Comparison of ENCODE assay signal across 14 cellular contexts in genomic region chr13:43154839-43155238, GRCh38.
DNase-seq lines count a peak whose midpoint lies in the region; ATAC-seq, FAIRE-seq and TF ChIP-seq lines count a peak whose summit lies in the region.
"Had no signal": no experiment of that assay in that cellular context is flagged by ENCODE, and none has a peak within 500 bp of the region (broad histone marks: within the 10 kb centered on the region; RNA-seq: fewer than 3 reads in every experiment).

No MANE protein-coding gene starts in this region.

- no peak for FAIRE-seq in frontal cortex (lab: Jason Lieb, UNC)
- FAIRE-seq: A549 had no signal

- H3K4me1 ChIP-seq in PC-3 (ENCODE audit: insufficient read depth, low read length) (peaks cover 29% of the 10 kb centered on the region), SJSA1 (replicated peaks) (peaks cover 20% of the 10 kb centered on the region), mesendoderm (ENCODE audit: control insufficient read depth, low read depth, low read length) (peaks cover 11% of the 10 kb centered on the region), smooth muscle cell (ENCODE audit: low read depth) (peaks cover 4% of the 10 kb centered on the region)

- H3K18ac ChIP-seq in mesendoderm (ENCODE audit: low read length): no peak overlapping the region

- no peak overlapping the region for H2BK5ac ChIP-seq in mesendoderm (ENCODE audit: low read length)

- H2AFZ ChIP-seq in PC-3 (ENCODE audit: low read length) (no peak overlapping the region), smooth muscle cell (ENCODE audit: low read depth) (no peak overlapping the region)

- H4K8ac ChIP-seq in mesendoderm (ENCODE audit: low read depth, low read length): no peak overlapping the region

- H3F3A ChIP-seq in PC-3 (ENCODE audit: low read length, unreplicated experiment) (no peaks in the 10 kb centered on the region), smooth muscle cell (ENCODE audit: low read depth) (no peaks in the 10 kb centered on the region)

- H4K5ac ChIP-seq in mesendoderm (ENCODE audit: low read length): no peak overlapping the region

- no peak for ATAC-seq in PC-3
- ATAC-seq in GM19035 (IDR thresholded peaks at IDR 0.05; ENCODE audit: unreplicated experiment): no peak
- ATAC-seq: A549 had no signal

- intact Hi-C loops in PC-3 (cut with micrococcal nuclease): loop anchor here (10.0 kb wide), 1 partner anchor 150 kb away; no protein-coding TSS in a partner anchor

- H3K4ac ChIP-seq in mesendoderm (ENCODE audit: low read depth, low read length): no peak overlapping the region

- DNase-seq in PC-3 (no peak), SJSA1 (ENCODE audit: low read depth in 1 of 2, low spot score in 2 of 2) (no peak), mesendoderm (peak; percentile 92), smooth muscle cell (lab: John Stamatoyannopoulos, UW; ENCODE audit: unreplicated experiment) (no peak), frontal cortex (ENCODE audit: low spot score in 2 of 2) (no peak), HEK293T (ENCODE audit: extremely low spot score) (no peak)
- DNase-seq: BE2C; CD4-positive, alpha-beta memory T cell; DMS53; GF-D8; HCEC 1CT had no signal

- TF ChIP-seq CTCF in PC-3 (conservative IDR thresholded peaks at IDR 0.05; ENCODE audit: low read depth, low read length) (no peak), smooth muscle cell (IDR thresholded peaks at IDR 0.05; ENCODE audit: borderline replicate concordance, insufficient read depth, poor library complexity, severe bottlenecking) (no peak)

- H3K9me3 ChIP-seq in PC-3 (ENCODE audit: low read length) (no peaks in the 10 kb centered on the region), SJSA1 (replicated peaks) (no peaks in the 10 kb centered on the region), smooth muscle cell (replicated peaks; ENCODE audit: low read depth) (no peaks in the 10 kb centered on the region)
- H3K9me3 ChIP-seq: A549, BE2C had no signal

- H3K27ac ChIP-seq in PC-3 (ENCODE audit: low read length) (peak overlapping the region; percentile 82; the same call in 1 of the 2 replicates), SJSA1 (peak overlapping the region; percentile 86), mesendoderm (ENCODE audit: low read depth, low read length) (no peak overlapping the region), smooth muscle cell (ENCODE audit: low read depth) (no peak overlapping the region)
- H3K27ac ChIP-seq: C4-2B had no signal

- no peaks in the 10 kb centered on the region for H3K27me3 ChIP-seq in PC-3 (ENCODE audit: low read length)
- no peaks in the 10 kb centered on the region for H3K27me3 ChIP-seq in SJSA1 (replicated peaks)
- no peaks in the 10 kb centered on the region for H3K27me3 ChIP-seq in mesendoderm (ENCODE audit: insufficient read depth, low read length, poor library complexity)
- no peaks in the 10 kb centered on the region for H3K27me3 ChIP-seq in smooth muscle cell (ENCODE audit: low read depth)
- H3K27me3 ChIP-seq: BE2C had no signal

- no peak overlapping the region for H2BK15ac ChIP-seq in mesendoderm (replicated peaks; ENCODE audit: low read depth)

- no peaks in the 10 kb centered on the region for H3K36me3 ChIP-seq in PC-3 (ENCODE audit: low read depth, low read length)
- H3K36me3 ChIP-seq in SJSA1: no peaks in the 10 kb centered on the region
- H3K36me3 ChIP-seq in mesendoderm (ENCODE audit: control insufficient read depth, insufficient read depth, low read length): no peaks in the 10 kb centered on the region
- H3K36me3 ChIP-seq in smooth muscle cell (ENCODE audit: low read depth): no peaks in the 10 kb centered on the region
- H3K36me3 ChIP-seq: BE2C had no signal

- H3K4me2 ChIP-seq in PC-3 (ENCODE audit: low read length): no peak overlapping the region
- no peak overlapping the region for H3K4me2 ChIP-seq in mesendoderm (ENCODE audit: low read length)
- peak overlapping the region; percentile 75 for H3K4me2 ChIP-seq in smooth muscle cell

- no peaks in the 10 kb centered on the region for H3K79me1 ChIP-seq in mesendoderm (ENCODE audit: low read length)

- POLR2A ChIA-PET in PC-3 (lab: Charles Lee; ENCODE audit: unreplicated experiment): no interaction called here
- POLR2A ChIA-PET in HEK293T (lab: Yijun Ruan, JAX): no interaction called here

- H4K20me1 ChIP-seq in PC-3 (ENCODE audit: low read length) (no peaks in the 10 kb centered on the region), smooth muscle cell (ENCODE audit: low read depth) (no peaks in the 10 kb centered on the region)

- no peaks in the 10 kb centered on the region for H3K9me2 ChIP-seq in PC-3 (replicated peaks; ENCODE audit: low read length)

- no peak overlapping the region for H3K4me3 ChIP-seq in PC-3 (ENCODE audit: low read length)
- H3K4me3 ChIP-seq in SJSA1: no peak overlapping the region
- no peak overlapping the region for H3K4me3 ChIP-seq in mesendoderm (ENCODE audit: low read length)
- no peak overlapping the region for H3K4me3 ChIP-seq in smooth muscle cell
- H3K4me3 ChIP-seq: A549 had no signal

- H3K79me2 ChIP-seq in PC-3 (ENCODE audit: low read length) (no peaks in the 10 kb centered on the region), mesendoderm (ENCODE audit: control insufficient read depth, insufficient read depth, low read length) (no peaks in the 10 kb centered on the region), smooth muscle cell (ENCODE audit: low read depth) (no peaks in the 10 kb centered on the region)

- H3K23ac ChIP-seq in mesendoderm (ENCODE audit: low read length): no peak overlapping the region

- H3K9ac ChIP-seq in PC-3 (ENCODE audit: low read length) (no peak overlapping the region), mesendoderm (ENCODE audit: low read length) (no peak overlapping the region), smooth muscle cell (ENCODE audit: low read depth) (no peak overlapping the region)

- H2AK5ac ChIP-seq in mesendoderm (ENCODE audit: low read length): no peak overlapping the region

- BruUV-seq in PC-3 (replicated peaks; lab: Mats Ljungman, UMichigan): no TSS peak

- no peak overlapping the region for H2BK120ac ChIP-seq in mesendoderm (ENCODE audit: low read depth, low read length)

- no CpG with 5 or more reads among the region's 3 CpGs for WGBS in mesendoderm (ENCODE audit: extremely low coverage, insufficient coverage, low lambda C conversion rate)
- 92% methylated on average over 3 of the region's 3 CpGs for WGBS in smooth muscle cell (ENCODE audit: low lambda C conversion rate)

- no peak overlapping the region for H3K56ac ChIP-seq in mesendoderm (ENCODE audit: low read length)

- CTCF ChIA-PET in PC-3 (lab: Charles Lee) (no interaction called here), HEK293T (lab: Yijun Ruan, JAX) (no interaction called here)

TF ChIP-seq in HEK293T, 16 proteins besides CTCF, POLR2A, EP300 and RAD21:
- TF ChIP-seq L3MBTL2 (conservative IDR thresholded peaks at IDR 0.05): no peak
- TF ChIP-seq FOXK2 (IDR thresholded peaks at IDR 0.05): no peak
- no peak for TF ChIP-seq SUZ12 (IDR thresholded peaks at IDR 0.05)
- TF ChIP-seq ELF4 (IDR thresholded peaks at IDR 0.05): no peak

Comparison
In these comparisons a context has a peak if more than half of its experiments do, and no peak if none do; other contexts are left out.
1. H3K27ac ChIP-seq: peak in PC-3 (single experiment) and SJSA1 (single experiment); none in mesendoderm (single experiment) and smooth muscle cell (single experiment).